In genomic region chr1:223831755-223832636, GRCh38 we compare ENCODE assay signal across 1 cellular context.
TF ChIP-seq lines count a peak whose summit lies in the region.

No MANE protein-coding gene starts in this region.

TF ChIP-seq in WTC11, 78 proteins besides CTCF, POLR2A, EP300 and RAD21 (continued from another document):
- TF ChIP-seq ZNF281 (CRISPR knock-in tag; IDR thresholded peaks at IDR 0.05) (no peak), AFF4 (CRISPR knock-in tag; IDR thresholded peaks at IDR 0.05; ENCODE audit: borderline replicate concordance) (no peak), NFE2L1 (CRISPR knock-in tag; IDR thresholded peaks at IDR 0.05) (no peak), NFYB (CRISPR knock-in tag; conservative IDR thresholded peaks at IDR 0.05; ENCODE audit: low read depth) (no peak), CBFB (CRISPR knock-in tag; IDR thresholded peaks at IDR 0.05; ENCODE audit: low read depth) (no peak), TCF7 (CRISPR knock-in tag; IDR thresholded peaks at IDR 0.05; ENCODE audit: low read depth) (no peak), NR1H2 (CRISPR knock-in tag; IDR thresholded peaks at IDR 0.05) (no peak), ZNF425 (CRISPR knock-in tag; conservative IDR thresholded peaks at IDR 0.05) (no peak), E2F5 (CRISPR knock-in tag; IDR thresholded peaks at IDR 0.05) (no peak), ETV6 (CRISPR knock-in tag; IDR thresholded peaks at IDR 0.05) (no peak), TEAD1 (CRISPR knock-in tag; IDR thresholded peaks at IDR 0.05) (no peak), ERG (CRISPR knock-in tag; IDR thresholded peaks at IDR 0.05) (no peak), ZNF232 (CRISPR knock-in tag; IDR thresholded peaks at IDR 0.05) (no peak)
